In genomic region chr11:83033972-83034672, GRCh38 we compare ENCODE assay signal across 7 cellular contexts. TPM values are rescaled to one million over a fixed set of nuclear protein-coding genes. Genes with fewer than 3 reads are reported as not detected.
DNase-seq lines count a peak whose midpoint lies in the region; ATAC-seq and TF ChIP-seq lines count a peak whose summit lies in the region.

No MANE protein-coding gene starts in this region.

- H3K27me3 ChIP-seq in muscle layer of colon (ENCODE audit: control insufficient read depth in 1 of 2, insufficient read depth in 2 of 2, low read length in 2 of 2) = no peaks in the 10 kb centered on the region

- H3K27ac Mint-ChIP-seq in CD14-positive monocyte = no peak overlapping the region

- H3K4me1 Mint-ChIP-seq in CD14-positive monocyte = no peaks in the 10 kb centered on the region

- no peaks in the 10 kb centered on the region for H3K9me3 ChIP-seq in muscle layer of colon (ENCODE audit: low read length)

- DNase-seq in NCI-H524 (lab: John Stamatoyannopoulos, UW) (peak; percentile 88 to 94), dedifferentiated amniotic fluid mesenchymal stem cell (ENCODE audit: extremely low spot score) (peak; percentile 95), GOT3 (lab: John Stamatoyannopoulos, UW) (no peak), CD14-positive monocyte (ENCODE audit: low spot score) (no peak)

- H3K27ac ChIP-seq in muscle layer of colon (ENCODE audit: low read depth, low read length) = peak overlapping the region; percentile 74

- no peaks in the 10 kb centered on the region for H3K36me3 Mint-ChIP-seq in CD14-positive monocyte

- TF ChIP-seq CTCF in CD14-positive monocyte (IDR thresholded peaks at IDR 0.05) = no peak

- intact Hi-C loops in CD14-positive monocyte (cut with micrococcal nuclease) = no loop called here

- H3K9ac ChIP-seq in muscle layer of colon (ENCODE audit: low read length) = peak overlapping the region; percentile 54

- peaks cover 47% of the 10 kb centered on the region for H3K4me1 ChIP-seq in muscle layer of colon (ENCODE audit: insufficient read depth, low read length)

- H3K9me3 Mint-ChIP-seq in CD14-positive monocyte = peaks cover 0 to 1% (median 0%) of the 10 kb centered on the region in 7 donors

- no peaks in the 10 kb centered on the region for H3K36me3 ChIP-seq in muscle layer of colon (ENCODE audit: insufficient read depth, low read length)

- peak overlapping the region; percentile 29 to 71 for H3K4me3 ChIP-seq in muscle layer of colon (ENCODE audit: low read depth in 1 of 2, low read length in 2 of 2)

- H3K4me3 Mint-ChIP-seq in CD14-positive monocyte = no peak overlapping the region

- ATAC-seq in GM19467 (IDR thresholded peaks at IDR 0.05; ENCODE audit: unreplicated experiment) (peak; percentile 8), GM19023 (IDR thresholded peaks at IDR 0.05; ENCODE audit: unreplicated experiment) (no peak)

- peaks cover 1 to 3% (median 2%) of the 10 kb centered on the region in 3 donors for H3K27me3 Mint-ChIP-seq in CD14-positive monocyte (ENCODE audit: low read depth in 3 of 3)

RNA-seq across cellular contexts. Expression of gene RAB30, which starts 37.6 kb away (rescaled TPM):
- polyA plus RNA-seq in CD14-positive monocyte = under 1 TPM; 0.54 to 0.67 TPM

Comparison
In these comparisons a context has a peak if more than half of its experiments do, and no peak if none do; other contexts are left out.
1. DNase-seq: peak in NCI-H524 (2 of 2) and dedifferentiated amniotic fluid mesenchymal stem cell (single experiment); none in GOT3 (single experiment) and CD14-positive monocyte (single experiment).